8 cellular contexts compared by ENCODE assay signal in the genomic region with DNA sequence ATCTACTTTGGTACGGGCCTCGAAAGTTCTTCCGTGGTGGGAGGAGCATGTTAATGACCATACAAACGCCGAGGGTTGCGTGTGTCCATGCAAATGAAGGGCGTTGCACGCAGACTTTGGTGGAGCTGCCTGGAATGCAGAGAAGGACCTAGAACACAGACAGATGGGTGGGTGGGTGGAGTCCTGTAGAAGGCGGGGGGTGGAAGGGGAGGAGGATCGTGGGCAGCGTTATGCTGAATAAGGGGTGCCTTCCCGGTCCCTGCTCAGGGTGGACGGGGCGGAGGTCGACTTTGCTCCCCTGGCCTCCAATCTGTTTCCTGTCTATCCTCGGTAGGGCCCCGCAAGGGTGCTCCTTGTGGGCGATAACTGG. TPM values are rescaled to one million over a fixed set of nuclear protein-coding genes. Genes with fewer than 3 reads are reported as not detected.
DNase-seq lines count a peak whose midpoint lies in the region; ATAC-seq and TF ChIP-seq lines count a peak whose summit lies in the region.

No MANE protein-coding gene starts in this region.

- peaks cover 57% of the 10 kb centered on the region for H3K27me3 Mint-ChIP-seq in activated naive CD4-positive, alpha-beta T cell treated with anti-CD3 and anti-CD28 coated beads, Interleukin-2, amount 10 ng/mL, durations not matched to agents 7 days and 5 days

- H3K9me3 Mint-ChIP-seq in activated naive CD4-positive, alpha-beta T cell treated with anti-CD3 and anti-CD28 coated beads, Interleukin-2, amount 10 ng/mL, durations not matched to agents 7 days and 5 days = no peaks in the 10 kb centered on the region
- no peaks in the 10 kb centered on the region for H3K9me3 Mint-ChIP-seq in activated naive CD4-positive, alpha-beta T cell treated with anti-CD3 and anti-CD28 coated beads, Interleukin-2, amount 50 U/mL, for 72 hours

- 16% methylated on average over 18 of the region's 18 CpGs; no CpG with 5 or more reads in 1 of the 2 donors for WGBS in transverse colon (ENCODE audit: low coverage in 1 of 2), 2 donors

- no peak overlapping the region for H3K9ac ChIP-seq in iPS-15b (ENCODE audit: low read depth, low read length)

- H3K36me3 ChIP-seq in iPS-15b (ENCODE audit: control insufficient read depth, insufficient read depth, low read length) = peaks cover 20% of the 10 kb centered on the region
- H3K36me3 ChIP-seq in transverse colon = no peaks in the 10 kb centered on the region

- H3K27ac Mint-ChIP-seq in activated naive CD4-positive, alpha-beta T cell treated with anti-CD3 and anti-CD28 coated beads, Interleukin-2, amount 10 ng/mL, durations not matched to agents 7 days and 5 days = peak overlapping the region; percentile 45
- peak overlapping the region in 1 of 2 donors; percentile 59 for H3K27ac Mint-ChIP-seq in activated naive CD4-positive, alpha-beta T cell treated with anti-CD3 and anti-CD28 coated beads, Interleukin-2, amount 50 U/mL, for 72 hours

- H3K4me3 ChIP-seq in iPS-15b (ENCODE audit: low read depth, low read length) = peak overlapping the region; percentile 72
- H3K4me3 ChIP-seq in transverse colon = peak overlapping the region in 3 of 4 donors; percentile 59 to 80 (median 63)

- peak overlapping the region; percentile 26 to 84 (median 74) for H3K27ac ChIP-seq in transverse colon

- H3K9me3 ChIP-seq in iPS-15b (ENCODE audit: control insufficient read depth, insufficient read depth, low read length) (no peaks in the 10 kb centered on the region), transverse colon (no peaks in the 10 kb centered on the region)

- CTCF ChIA-PET in activated naive CD4-positive, alpha-beta T cell treated with anti-CD3 and anti-CD28 coated beads, Interleukin-2, amount 10 ng/mL, durations not matched to agents 7 days and 5 days (lab: Charles Lee) = no interaction called here

- peaks cover 10% of the 10 kb centered on the region for H3K36me3 Mint-ChIP-seq in activated naive CD4-positive, alpha-beta T cell treated with anti-CD3 and anti-CD28 coated beads, Interleukin-2, amount 10 ng/mL, durations not matched to agents 7 days and 5 days
- H3K36me3 Mint-ChIP-seq in activated naive CD4-positive, alpha-beta T cell treated with anti-CD3 and anti-CD28 coated beads, Interleukin-2, amount 50 U/mL, for 72 hours = peaks cover 0 to 24% of the 10 kb centered on the region in 2 donors

- no peak for DNase-seq in activated naive CD4-positive, alpha-beta T cell treated with anti-CD3 and anti-CD28 coated beads, Interleukin-2, amount 10 ng/mL, durations not matched to agents 7 days and 5 days
- DNase-seq in activated naive CD4-positive, alpha-beta T cell treated with anti-CD3 and anti-CD28 coated beads, Interleukin-2, amount 50 U/mL, for 72 hours (ENCODE audit: low spot score in 2 of 2) = no peak
- DNase-seq in SHP77 (lab: John Stamatoyannopoulos, UW) (peak; percentile 31 to 53), transverse colon (peak; percentile 42), T-helper 9 cell (no peak)
- DNase-seq in effector CD4-positive, alpha-beta T cell = no peak

- H3K27me3 ChIP-seq in iPS-15b (ENCODE audit: control insufficient read depth, insufficient read depth, low read length) = peaks cover 4% of the 10 kb centered on the region
- peaks cover 55% of the 10 kb centered on the region for H3K27me3 ChIP-seq in transverse colon

- intact Hi-C loops in transverse colon (cut with DNase I; ENCODE audit: low total_unique reads) = no loop called here

- peaks cover 40% of the 10 kb centered on the region for H3K4me1 Mint-ChIP-seq in activated naive CD4-positive, alpha-beta T cell treated with anti-CD3 and anti-CD28 coated beads, Interleukin-2, amount 10 ng/mL, durations not matched to agents 7 days and 5 days

- no peak for TF ChIP-seq POLR2A in transverse colon (IDR thresholded peaks at IDR 0.05)

- in situ Hi-C loops in transverse colon (cut with MboI; ENCODE audit: low pct_ligation_motif_present in 1 of 4, low pct_unique_long_range_greater_than_20kb in 1 of 4, low sequenced_read_pairs in 3 of 4) = no loop called here

- no peak for TF ChIP-seq CTCF in transverse colon (IDR thresholded peaks at IDR 0.05)

- H3K4me3 Mint-ChIP-seq in activated naive CD4-positive, alpha-beta T cell treated with anti-CD3 and anti-CD28 coated beads, Interleukin-2, amount 10 ng/mL, durations not matched to agents 7 days and 5 days = peak overlapping the region; percentile 71

- no peak for TF ChIP-seq EP300 in transverse colon (IDR thresholded peaks at IDR 0.05; ENCODE audit: low read depth)

- no peak for ATAC-seq in activated naive CD4-positive, alpha-beta T cell treated with anti-CD3 and anti-CD28 coated beads, Interleukin-2, amount 50 U/mL, for 72 hours
- ATAC-seq in HG03139 (IDR thresholded peaks at IDR 0.05; ENCODE audit: unreplicated experiment) = no peak

- H3K4me1 ChIP-seq in iPS-15b (ENCODE audit: control insufficient read depth, insufficient read depth, low read length) (peaks cover 5% of the 10 kb centered on the region), transverse colon (peaks cover 32 to 61% (median 56%) of the 10 kb centered on the region in 4 donors)

RNA-seq across cellular contexts. Expression of a gene that starts 0.8 kb away (rescaled TPM):
- total RNA-seq in activated naive CD4-positive, alpha-beta T cell treated with anti-CD3 and anti-CD28 coated beads, Interleukin-2, amount 50 U/mL, for 72 hours = 10 to 100 TPM; 24.0 to 31.6 TPM
- total RNA-seq in transverse colon = 1 to 10 TPM in 3 of 4 donors, not detected in 1; 3.0 to 5.9 (median 4.4) TPM

RNA-seq across cellular contexts. Expression of a gene that starts 4.3 kb away (rescaled TPM):
- total RNA-seq in activated naive CD4-positive, alpha-beta T cell treated with anti-CD3 and anti-CD28 coated beads, Interleukin-2, amount 50 U/mL, for 72 hours = not detected
- total RNA-seq in transverse colon = 1 to 10 TPM in 2 of 4 donors, under 1 TPM in 1, not detected in 1; 0.79 to 3.2 (median 1.1) TPM

RNA-seq across cellular contexts. Expression of a gene that starts 11.9 kb away (rescaled TPM):
- 100 to 1,000 TPM; 125 to 193 TPM for total RNA-seq in activated naive CD4-positive, alpha-beta T cell treated with anti-CD3 and anti-CD28 coated beads, Interleukin-2, amount 50 U/mL, for 72 hours
- total RNA-seq in transverse colon = 1 to 10 TPM in 2 of 4 donors, under 1 TPM in 1, not detected in 1; 0.55 to 3.6 (median 3.0) TPM

RNA-seq across cellular contexts. Expression of a gene that starts 44.4 kb away (rescaled TPM):
- total RNA-seq in activated naive CD4-positive, alpha-beta T cell treated with anti-CD3 and anti-CD28 coated beads, Interleukin-2, amount 50 U/mL, for 72 hours = under 1 TPM in 1 of 2 donors, not detected in 1; 0.11 TPM
- total RNA-seq in transverse colon = 1 to 10 TPM in 1 of 4 donors, under 1 TPM in 1, not detected in 2; 0.55 to 1.1 TPM

RNA-seq across cellular contexts. Expression of a gene that starts 49.6 kb away (rescaled TPM):
- total RNA-seq in activated naive CD4-positive, alpha-beta T cell treated with anti-CD3 and anti-CD28 coated beads, Interleukin-2, amount 50 U/mL, for 72 hours = not detected
- total RNA-seq in transverse colon = not detected

Comparison
In these comparisons a context has a peak if more than half of its experiments do, and no peak if none do; other contexts are left out.
1. DNase-seq: peak in SHP77 (2 of 2) and transverse colon (single experiment); none in activated naive CD4-positive, alpha-beta T cell treated with anti-CD3 and anti-CD28 coated beads, Interleukin-2, amount 10 ng/mL, durations not matched to agents 7 days and 5 days (single experiment), activated naive CD4-positive, alpha-beta T cell treated with anti-CD3 and anti-CD28 coated beads, Interleukin-2, amount 50 U/mL, for 72 hours (0 of 2), effector CD4-positive, alpha-beta T cell (single experiment) and T-helper 9 cell (single experiment).
2. RNA of a gene that starts 11.9 kb away (total RNA-seq): 125 to 193 TPM in activated naive CD4-positive, alpha-beta T cell treated with anti-CD3 and anti-CD28 coated beads, Interleukin-2, amount 50 U/mL, for 72 hours; 0.55 to 3.6 TPM in transverse colon; every median in the first group is over 10 times any median in the second.